ENCODE assay signal across 20 cellular contexts in the genomic region with DNA sequence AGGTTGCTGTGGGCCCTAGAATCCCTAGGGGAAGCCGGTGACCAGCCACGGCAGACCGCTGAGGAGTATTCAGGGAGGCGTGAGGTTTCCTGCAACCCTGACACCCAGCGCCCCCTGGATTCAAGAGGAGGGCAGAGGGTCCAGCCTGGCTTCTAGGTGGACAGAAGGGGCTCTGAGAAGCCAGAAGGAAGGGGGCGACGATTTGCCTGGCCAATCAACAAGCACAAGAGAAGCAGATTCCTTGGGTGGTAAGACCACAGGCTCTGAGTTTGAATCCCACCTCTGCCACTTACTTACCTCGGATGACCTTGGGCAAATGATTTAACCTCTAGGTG.
"Had no signal": no experiment of that assay in that cellular context is flagged by ENCODE, and none has a peak within 500 bp of the region (broad histone marks: within the 10 kb centered on the region; RNA-seq: fewer than 3 reads in every experiment).

No MANE protein-coding gene starts in this region.

- FAIRE-seq: islet of Langerhans had no signal

- H3K9me3 ChIP-seq: esophagus muscularis mucosa, heart right ventricle, lower lobe of right lung, psoas muscle, transverse colon, uterus had no signal

- H3K4me1 ChIP-seq: esophagus muscularis mucosa, lower lobe of right lung, psoas muscle, transverse colon, uterus had no signal

- H3K27ac Mint-ChIP-seq: activated CD4-positive, alpha-beta T cell treated with anti-CD3 and anti-CD28 coated beads, Interleukin-2, amount 10 ng/mL, durations not matched to agents 7 days and 5 days; activated CD8-positive, alpha-beta T cell treated with anti-CD3 and anti-CD28 coated beads, Interleukin-2, amount 10 ng/mL, durations not matched to agents 7 days and 5 days; activated naive CD4-positive, alpha-beta T cell treated with anti-CD3 and anti-CD28 coated beads for 36 hours; activated naive CD8-positive, alpha-beta T cell treated with anti-CD3 and anti-CD28 coated beads, Interleukin-2, amount 50 U/mL, for 24 hours; mesothelial cell of epicardium; nephron; stimulated activated naive CD8-positive, alpha-beta T cell treated with anti-CD3 and anti-CD28 coated beads, Interleukin-15, Interleukin-2, amounts not matched to agents 100 ng/mL and 50 ng/mL, for 24 hours had no signal

- H3K9me3 Mint-ChIP-seq: activated CD4-positive, alpha-beta T cell treated with anti-CD3 and anti-CD28 coated beads, Interleukin-2, amount 10 ng/mL, durations not matched to agents 7 days and 5 days; activated naive CD4-positive, alpha-beta T cell treated with anti-CD3 and anti-CD28 coated beads for 36 hours; activated naive CD8-positive, alpha-beta T cell treated with anti-CD3 and anti-CD28 coated beads, Interleukin-2, amount 50 U/mL, for 24 hours; mesothelial cell of epicardium; nephron; stimulated activated naive CD8-positive, alpha-beta T cell treated with anti-CD3 and anti-CD28 coated beads, Interleukin-15, Interleukin-2, amounts not matched to agents 100 ng/mL and 50 ng/mL, for 24 hours had no signal

- H3K4me1 Mint-ChIP-seq: activated CD4-positive, alpha-beta T cell treated with anti-CD3 and anti-CD28 coated beads, Interleukin-2, amount 10 ng/mL, durations not matched to agents 7 days and 5 days; activated naive CD8-positive, alpha-beta T cell treated with anti-CD3 and anti-CD28 coated beads, Interleukin-2, amount 50 U/mL, for 24 hours; mesothelial cell of epicardium had no signal

- H3K36me3 Mint-ChIP-seq: mesothelial cell of epicardium had no signal

- H3K4me3 Mint-ChIP-seq: activated CD4-positive, alpha-beta T cell treated with anti-CD3 and anti-CD28 coated beads, Interleukin-2, amount 10 ng/mL, durations not matched to agents 7 days and 5 days; activated CD8-positive, alpha-beta T cell treated with anti-CD3 and anti-CD28 coated beads, Interleukin-2, amount 10 ng/mL, durations not matched to agents 7 days and 5 days; activated naive CD4-positive, alpha-beta T cell treated with anti-CD3 and anti-CD28 coated beads for 36 hours; activated naive CD8-positive, alpha-beta T cell treated with anti-CD3 and anti-CD28 coated beads, Interleukin-2, amount 50 U/mL, for 24 hours; activated T-cell treated with anti-CD3 and anti-CD28 coated beads, Interleukin-2, amount 50 U/mL, for 4 hours; mesothelial cell of epicardium; nephron; stimulated activated naive CD8-positive, alpha-beta T cell treated with anti-CD3 and anti-CD28 coated beads, Interleukin-15, Interleukin-2, amounts not matched to agents 100 ng/mL and 50 ng/mL, for 24 hours had no signal

- H3K36me3 ChIP-seq: esophagus muscularis mucosa, heart right ventricle, lower lobe of right lung, transverse colon, uterus had no signal

- H3K27me3 ChIP-seq: uterus had no signal

- DNase-seq: activated CD4-positive, alpha-beta T cell treated with anti-CD3 and anti-CD28 coated beads, Interleukin-2, amount 10 ng/mL, durations not matched to agents 7 days and 5 days; activated CD8-positive, alpha-beta T cell treated with anti-CD3 and anti-CD28 coated beads, Interleukin-2, amount 10 ng/mL, durations not matched to agents 7 days and 5 days; activated naive CD4-positive, alpha-beta T cell treated with anti-CD3 and anti-CD28 coated beads for 36 hours; activated naive CD8-positive, alpha-beta T cell treated with anti-CD3 and anti-CD28 coated beads, Interleukin-2, amount 50 U/mL, for 24 hours; activated T-cell treated with anti-CD3 and anti-CD28 coated beads, Interleukin-2, amount 50 U/mL, for 4 hours; effector CD4-positive, alpha-beta T cell; heart right ventricle; left cardiac atrium; lower lobe of right lung; psoas muscle; T-helper 1 cell; T1000; transverse colon; uterus had no signal

- ATAC-seq: activated CD8-positive, alpha-beta T cell treated with anti-CD3 and anti-CD28 coated beads, Interleukin-2, amount 10 ng/mL, durations not matched to agents 7 days and 5 days; activated naive CD8-positive, alpha-beta T cell treated with anti-CD3 and anti-CD28 coated beads, Interleukin-2, amount 50 U/mL, for 24 hours; activated T-cell treated with anti-CD3 and anti-CD28 coated beads, Interleukin-2, amount 50 U/mL, for 4 hours had no signal

- H3K4me3 ChIP-seq: esophagus muscularis mucosa, heart right ventricle, lower lobe of right lung, psoas muscle, skin epidermis, transverse colon, uterus had no signal

- H3K27ac ChIP-seq: esophagus muscularis mucosa, heart right ventricle, lower lobe of right lung, psoas muscle, skin epidermis, transverse colon, uterus had no signal
